In the genomic region with DNA sequence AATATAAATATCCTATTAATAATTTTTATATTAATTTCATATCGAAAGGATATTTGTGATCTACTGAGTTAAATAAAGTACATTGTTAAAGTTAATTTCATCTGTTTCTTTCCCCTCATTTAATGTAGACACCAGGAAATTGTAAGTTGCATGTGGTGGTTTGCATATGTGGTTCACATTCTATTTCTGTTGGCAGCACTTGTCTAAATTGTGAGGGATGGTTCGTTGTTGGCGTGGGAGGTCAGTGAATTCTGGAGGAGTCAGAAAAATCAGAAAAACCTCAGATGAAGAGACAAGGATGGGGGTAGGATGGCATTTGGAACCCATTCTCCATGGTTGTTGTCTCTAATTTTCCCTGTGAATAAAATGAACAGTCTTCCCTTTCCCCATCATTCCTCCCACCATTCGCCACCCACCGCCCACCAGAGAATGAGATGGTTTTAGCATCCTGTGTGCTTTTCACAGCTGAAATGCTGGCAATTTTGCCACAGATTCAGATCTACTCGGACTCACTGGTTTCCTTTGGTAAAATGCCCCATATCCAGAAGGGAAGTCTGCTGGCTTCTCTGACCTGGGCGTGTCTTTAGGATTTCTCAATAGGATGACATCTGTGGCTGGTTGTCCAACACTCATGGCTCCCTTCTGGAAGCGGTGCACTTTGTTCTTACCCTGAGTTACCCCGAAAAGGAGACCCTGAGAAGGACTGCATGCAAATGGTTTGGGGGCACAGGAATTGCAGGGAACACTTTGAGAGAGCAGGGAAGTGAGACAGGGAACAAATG, we compare ENCODE assay signal across 14 cellular contexts. TPM values are rescaled to one million over a fixed set of nuclear protein-coding genes. Genes with fewer than 3 reads are reported as not detected.
A peak's percentile ranks its signal among the peaks of the same experiment; 100 is the strongest.
DNase-seq lines count a peak whose midpoint lies in the region; ATAC-seq and TF ChIP-seq lines count a peak whose summit lies in the region.
"Had no signal": no experiment of that assay in that cellular context is flagged by ENCODE, and none has a peak within 500 bp of the region (broad histone marks: within the 10 kb centered on the region; RNA-seq: fewer than 3 reads in every experiment).

No MANE protein-coding gene starts in this region.

- H3K27me3 ChIP-seq in right lobe of liver (no peaks in the 10 kb centered on the region), tibial nerve (no peaks in the 10 kb centered on the region)

- H3K27ac ChIP-seq in caudate nucleus (ENCODE audit: low read depth, low read length) = peak overlapping the region; percentile 29
- peak overlapping the region in 2 of 3 donors; percentile 27 to 42 for H3K27ac ChIP-seq in right lobe of liver
- peak overlapping the region in 3 of 4 donors; percentile 24 to 85 (median 56) for H3K27ac ChIP-seq in tibial nerve
- H3K27ac ChIP-seq: 22Rv1, epithelial cell of prostate had no signal

- H3K4me1 ChIP-seq in right lobe of liver (peaks cover 0 to 6% (median 0%) of the 10 kb centered on the region in 4 donors), tibial nerve (peaks cover 0 to 14% (median 0%) of the 10 kb centered on the region in 4 donors)

- H3K36me3 ChIP-seq in right lobe of liver (no peaks in the 10 kb centered on the region), tibial nerve (no peaks in the 10 kb centered on the region)

- intact Hi-C loops in right lobe of liver (cut with DNase I) = no loop called here

- peak in 1 of 4 donors; percentile 27 for ATAC-seq in right lobe of liver
- ATAC-seq: activated CD8-positive, alpha-beta T cell treated with anti-CD3 and anti-CD28 coated beads for 36 hours; K562 had no signal

- H3K9me3 ChIP-seq in right lobe of liver (no peaks in the 10 kb centered on the region), tibial nerve (no peaks in the 10 kb centered on the region)

- TF ChIP-seq EP300 in tibial nerve (IDR thresholded peaks at IDR 0.05) = peak in 1 of 2 donors; percentile 50

- no peak for TF ChIP-seq CTCF in right lobe of liver (IDR thresholded peaks at IDR 0.05)
- TF ChIP-seq CTCF in tibial nerve (IDR thresholded peaks at IDR 0.05) = no peak

- DNase-seq in DMS 273 (lab: John Stamatoyannopoulos, UW; ENCODE audit: unreplicated experiment) (peak; percentile 4), DMS 273 treated with DMSO at 0.1 percent for 48 hours (lab: John Stamatoyannopoulos, UW) (no peak), caudate nucleus (lab: John Stamatoyannopoulos, UW) (no peak), right lobe of liver (no peak), tibial nerve (ENCODE audit: low spot score in 2 of 2) (peak in 1 of 2 donors; percentile 43), NCI-H510A (lab: John Stamatoyannopoulos, UW) (no peak), OCI-M2 (lab: John Stamatoyannopoulos, UW; ENCODE audit: unreplicated experiment) (no peak), NCI-H1436 treated with DMSO at 0.1 percent for 48 hours (lab: John Stamatoyannopoulos, UW) (no peak)
- DNase-seq: activated CD8-positive, alpha-beta T cell treated with anti-CD3 and anti-CD28 coated beads for 36 hours; activated naive CD4-positive, alpha-beta T cell treated with Interleukin-2 at 50 U/mL for 16 hours had no signal

- TF ChIP-seq POLR2A in right lobe of liver (IDR thresholded peaks at IDR 0.05) (no peak), tibial nerve (IDR thresholded peaks at IDR 0.05) (no peak)

- no peak overlapping the region for H3K4me3 ChIP-seq in right lobe of liver
- no peak overlapping the region for H3K4me3 ChIP-seq in tibial nerve
- H3K4me3 ChIP-seq: K562 had no signal

- WGBS in right lobe of liver (ENCODE audit: insufficient coverage, low coverage, low lambda C conversion rate, missing lambda C conversion rate) = 53% methylated on average over 9 of the region's 9 CpGs
- 67 to 73% methylated on average over 9 of the region's 9 CpGs for WGBS in tibial nerve, 2 donors

RNA-seq across cellular contexts. Expression of a gene that starts 52.3 kb away (rescaled TPM):
- total RNA-seq in right lobe of liver = under 1 TPM in 4 of 6 experiments, not detected in 2; 0.05 to 0.38 (median 0.22) TPM
- 10 to 100 TPM in 3 of 4 donors, 1 to 10 TPM in 1; 4.8 to 25.7 (median 23.2) TPM for total RNA-seq in tibial nerve
- total RNA-seq: activated CD8-positive, alpha-beta T cell treated with anti-CD3 and anti-CD28 coated beads for 36 hours; bronchial epithelial cell had no signal

Comparison
In these comparisons a context has a peak if more than half of its experiments do, and no peak if none do; other contexts are left out.
1. RNA of a gene that starts 52.3 kb away (total RNA-seq): 4.8 to 25.7 TPM in tibial nerve; 0.05 to 0.38 TPM in right lobe of liver; every median in the first group is over 4 times any median in the second.
2. Peak in every context shown above with its lines, with median percentiles within 50 percentile points of each other: H3K27ac ChIP-seq.